Comparison of ENCODE assay signal across 18 cellular contexts in genomic region chr20:63189322-63189642, GRCh38. TPM values are rescaled to one million over a fixed set of nuclear protein-coding genes. Genes with fewer than 3 reads are reported as not detected.
DNase-seq lines count a peak whose midpoint lies in the region; ATAC-seq, FAIRE-seq and TF ChIP-seq lines count a peak whose summit lies in the region.
"Had no signal": no experiment of that assay in that cellular context is flagged by ENCODE, and none has a peak within 500 bp of the region (broad histone marks: within the 10 kb centered on the region; RNA-seq: fewer than 3 reads in every experiment).

No MANE protein-coding gene starts in this region.

- no peak overlapping the region for H3K9ac ChIP-seq in HepG2 (ENCODE audit: insufficient read depth, low read depth, low read length)

- in situ Hi-C loops in HepG2 (cut with HindIII; ENCODE audit: extremely low pct_ligation_motif_present, low pct_unique_long_range_greater_than_20kb), result no loop called here

- peak overlapping the region; percentile 34 for H3K4me3 Mint-ChIP-seq in neural crest cell
- H3K4me3 Mint-ChIP-seq: CD4-positive, alpha-beta T cell had no signal

- POLR2A ChIA-PET in HepG2 (lab: Yijun Ruan, JAX), result no interaction called here

- H3K9me3 ChIP-seq in HepG2 (ENCODE audit: low read length) (no peaks in the 10 kb centered on the region), right lobe of liver (no peaks in the 10 kb centered on the region), RWPE2 (ENCODE audit: severe bottlenecking) (no peaks in the 10 kb centered on the region)

- H2AFZ ChIP-seq in HepG2 (ENCODE audit: low read length), result no peak overlapping the region

- 34% methylated on average over 5 of the region's 5 CpGs for WGBS in HepG2 (ENCODE audit: low lambda C conversion rate)
- 74% methylated on average over 4 of the region's 5 CpGs for WGBS in right lobe of liver (ENCODE audit: insufficient coverage, low coverage, low lambda C conversion rate, missing lambda C conversion rate)

- no peak overlapping the region for H3K4me2 ChIP-seq in HepG2 (ENCODE audit: low read depth, low read length)

- CTCF ChIA-PET in HepG2 (lab: Yijun Ruan, JAX; ENCODE audit: low intra/inter-chr PET ratio, low total read pairs), result no interaction called here

- no peak for TF ChIP-seq RAD21 in HepG2 (CRISPR knock-in tag; IDR thresholded peaks at IDR 0.05)

- H3K4me1 ChIP-seq in HepG2 (ENCODE audit: insufficient read depth, low read length) (no peaks in the 10 kb centered on the region), right lobe of liver (no peaks in the 10 kb centered on the region), RWPE2 (ENCODE audit: insufficient read depth, poor library complexity, severe bottlenecking) (peaks cover 3% of the 10 kb centered on the region)

- H3K27me3 Mint-ChIP-seq in neural crest cell (ENCODE audit: low read depth), result peaks cover 3% of the 10 kb centered on the region
- H3K27me3 Mint-ChIP-seq: CD4-positive, alpha-beta T cell had no signal

- H3K36me3 ChIP-seq in HepG2 (replicated peaks in 1 of 2; ENCODE audit: control insufficient read depth in 1 of 2, insufficient read depth in 2 of 2, low read length in 2 of 2) (no peaks in the 10 kb centered on the region), right lobe of liver (no peaks in the 10 kb centered on the region), RWPE2 (ENCODE audit: low read depth) (peaks cover 3% of the 10 kb centered on the region; the same call in 1 of the 2 replicates)

- TF ChIP-seq POLR2A in HepG2 (IDR thresholded peaks at IDR 0.05; ENCODE audit: insufficient read depth in 1 of 2, low read depth in 2 of 2, low read length in 2 of 2) (no peak), right lobe of liver (IDR thresholded peaks at IDR 0.05) (no peak)

- TF ChIP-seq CTCF in HepG2 (CRISPR knock-in tag; IDR thresholded peaks at IDR 0.05) (no peak), right lobe of liver (IDR thresholded peaks at IDR 0.05) (no peak), RWPE2 (IDR thresholded peaks at IDR 0.05; ENCODE audit: poor library complexity, severe bottlenecking) (no peak), neural crest cell (conservative IDR thresholded peaks at IDR 0.05) (no peak)

- intact Hi-C loops in HepG2 (cut with micrococcal nuclease; ENCODE audit: unreplicated experiment), result no loop called here
- intact Hi-C loops in right lobe of liver (cut with DNase I), result no loop called here

- no peak for TF ChIP-seq EP300 in HepG2 (IDR thresholded peaks at IDR 0.05; ENCODE audit: low read depth in 2 of 2, low read length in 2 of 2)
- no peak for TF ChIP-seq EP300 in HepG2 (CRISPR knock-in tag; IDR thresholded peaks at IDR 0.05; ENCODE audit: borderline replicate concordance)

- no peak for ATAC-seq in HepG2
- no peak for ATAC-seq in right lobe of liver
- ATAC-seq in RWPE2 (ENCODE audit: low read depth), result no peak
- no peak for ATAC-seq in GM21423 (IDR thresholded peaks at IDR 0.05; ENCODE audit: unreplicated experiment)
- ATAC-seq: K562 had no signal

- H3K4me3 ChIP-seq in HepG2 (replicated peaks in 1 of 3; ENCODE audit: insufficient read depth in 1 of 3, low read depth in 2 of 3, low read length in 3 of 3) (no peak overlapping the region), right lobe of liver (no peak overlapping the region), RWPE2 (ENCODE audit: severe bottlenecking) (no peak overlapping the region)
- H3K4me3 ChIP-seq: K562 had no signal

- no peak overlapping the region for H3K27ac ChIP-seq in HepG2 (ENCODE audit: extremely low read length, insufficient read depth, low read length)
- no peak overlapping the region for H3K27ac ChIP-seq in right lobe of liver
- H3K27ac ChIP-seq in RWPE2 (ENCODE audit: poor library complexity, severe bottlenecking), result no peak overlapping the region
- H3K27ac ChIP-seq in substantia nigra (ENCODE audit: low read depth, low read length, poor library complexity, severe bottlenecking), result no peak overlapping the region

- no TSS peak for BruUV-seq in HepG2 (replicated peaks; lab: Mats Ljungman, UMichigan)

- no peaks in the 10 kb centered on the region for H4K20me1 ChIP-seq in HepG2 (ENCODE audit: insufficient read depth, low read length)

- no peaks in the 10 kb centered on the region for H3K36me3 Mint-ChIP-seq in neural crest cell (ENCODE audit: low read depth)

- no peak for DNase-seq in HepG2 (ENCODE audit: low spot score)
- no peak for DNase-seq in right lobe of liver
- peak; percentile 77 for DNase-seq in RWPE2 (ENCODE audit: low spot score)
- DNase-seq in neural crest cell (ENCODE audit: low read depth, low spot score), result no peak
- DNase-seq in substantia nigra (lab: John Stamatoyannopoulos, UW), result no peak
- no peak for DNase-seq in cerebellar cortex (ENCODE audit: low spot score)
- DNase-seq: 8988T; AML-193; C1 segment of cervical spinal cord; CD4-positive, alpha-beta T cell; DMS79; EL had no signal

- H3K79me2 ChIP-seq in HepG2 (ENCODE audit: insufficient read depth, low read length), result no peaks in the 10 kb centered on the region

- no peak overlapping the region for H3K27ac Mint-ChIP-seq in neural crest cell (ENCODE audit: unreplicated experiment)
- H3K27ac Mint-ChIP-seq: CD4-positive, alpha-beta T cell had no signal

- no peaks in the 10 kb centered on the region for H3K9me3 Mint-ChIP-seq in neural crest cell
- H3K9me3 Mint-ChIP-seq: CD4-positive, alpha-beta T cell had no signal

- H3K4me1 Mint-ChIP-seq in neural crest cell, result peaks cover 4% of the 10 kb centered on the region

- no peak for FAIRE-seq in HepG2 (lab: Jason Lieb, UNC)
- FAIRE-seq: G401.6, GM12892, H54, K562 had no signal

- H3K27me3 ChIP-seq in HepG2 (ENCODE audit: control insufficient read depth in 1 of 2, insufficient read depth in 2 of 2, low read length in 2 of 2) (no peaks in the 10 kb centered on the region), right lobe of liver (no peaks in the 10 kb centered on the region), RWPE2 (ENCODE audit: insufficient read depth, poor library complexity, severe bottlenecking) (no peaks in the 10 kb centered on the region)

TF ChIP-seq in HepG2, 621 proteins besides CTCF, POLR2A, EP300 and RAD21 (continues in another document):
- TF ChIP-seq PHB2 (IDR thresholded peaks at IDR 0.05; ENCODE audit: partially characterized antibody), result peak; percentile 57

RNA-seq across cellular contexts. Expression of gene YTHDF1, which starts 26.6 kb away (rescaled TPM):
- total RNA-seq in HepG2 (2016; rRNA removed; fragmentation: Illumina TruSeq; extraction: Trizol) (37.7 and 39.8 TPM in 2 replicates), right lobe of liver (10 to 100 TPM; 16.4 to 23.6 (median 21.1) TPM), neural crest cell (59.0 and 59.4 TPM in 2 replicates)
- total RNA-seq in HepG2 (2016; cell fraction: cytosol; rRNA removed; fragmentation: Illumina TruSeq; extraction: Trizol; ENCODE audit: low read depth), result 15.1 and 15.2 TPM in 2 replicates
- total RNA-seq in HepG2 (2016; cell fraction: insoluble cytoplasmic fraction; rRNA removed; fragmentation: Illumina TruSeq; extraction: Trizol), result 35.8 and 37.7 TPM in 2 replicates
- 41.8 and 42.4 TPM in 2 replicates for total RNA-seq in HepG2 (2016; cell fraction: membrane; rRNA removed; fragmentation: Illumina TruSeq; extraction: Trizol)
- total RNA-seq in HepG2 (2016; cell fraction: nucleus; rRNA removed; fragmentation: Illumina TruSeq; extraction: Trizol), result 28.2 and 31.2 TPM in 2 replicates
- 34.5 and 36.4 TPM in 2 replicates for polyA plus RNA-seq in HepG2 (2011; rRNA removed)
- 27.2 and 28.5 TPM in 2 replicates for polyA plus RNA-seq in HepG2 (2011; cell fraction: cytosol; rRNA removed)
- polyA plus RNA-seq in HepG2 (2011; cell fraction: nucleus; rRNA removed), result 36.7 and 41.9 TPM in 2 replicates
- polyA plus RNA-seq in HepG2 (2012), result 36.8 and 38.5 TPM in 2 replicates
- 9.5 and 11.3 TPM in 2 replicates for polyA plus RNA-seq in HepG2 (2016; cell fraction: cytosol; fragmentation: Illumina TruSeq; extraction: Trizol; ENCODE audit: low read depth)
- polyA plus RNA-seq in HepG2 (2016; cell fraction: insoluble cytoplasmic fraction; fragmentation: Illumina TruSeq; extraction: Trizol; ENCODE audit: low read depth), result 51.6 and 60.0 TPM in 2 replicates
- 29.6 and 31.9 TPM in 2 replicates for polyA plus RNA-seq in HepG2 (2016; cell fraction: membrane; fragmentation: Illumina TruSeq; extraction: Trizol; ENCODE audit: low read depth)
- polyA plus RNA-seq in HepG2 (2016; cell fraction: nucleus; fragmentation: Illumina TruSeq; extraction: Trizol; ENCODE audit: insufficient read depth, low read depth), result 75.9 and 78.1 TPM in 2 replicates
- 40.3 and 47.9 TPM in 2 replicates for polyA minus RNA-seq in HepG2 (2011; rRNA and poly(A)+ RNA removed; ENCODE audit: low replicate concordance)
- polyA minus RNA-seq in HepG2 (2011; cell fraction: cytosol; rRNA and poly(A)+ RNA removed), result 30.1 and 32.4 TPM in 2 replicates
- 17.8 and 21.1 TPM in 2 replicates for polyA minus RNA-seq in HepG2 (2011; cell fraction: nucleus; rRNA and poly(A)+ RNA removed)

RNA-seq across cellular contexts. Expression of gene BIRC7, which starts 46.4 kb away (rescaled TPM):
- total RNA-seq in HepG2 (2016; rRNA removed; fragmentation: Illumina TruSeq; extraction: Trizol) (0.20 and 0.27 TPM in 2 replicates), right lobe of liver (not detected), neural crest cell (6.1 and 6.9 TPM in 2 replicates)
- not detected in 2 replicates for total RNA-seq in HepG2 (2016; cell fraction: cytosol; rRNA removed; fragmentation: Illumina TruSeq; extraction: Trizol; ENCODE audit: low read depth)
- 0.33 and 0.45 TPM in 2 replicates for total RNA-seq in HepG2 (2016; cell fraction: insoluble cytoplasmic fraction; rRNA removed; fragmentation: Illumina TruSeq; extraction: Trizol)
- total RNA-seq in HepG2 (2016; cell fraction: membrane; rRNA removed; fragmentation: Illumina TruSeq; extraction: Trizol), result 0.12 and 0.17 TPM in 2 replicates
- total RNA-seq in HepG2 (2016; cell fraction: nucleus; rRNA removed; fragmentation: Illumina TruSeq; extraction: Trizol), result 0.28 and 0.53 TPM in 2 replicates
- 5.1 and 8.6 TPM in 2 replicates for polyA plus RNA-seq in HepG2 (2011; rRNA removed)
- 4.3 and 7.9 TPM in 2 replicates for polyA plus RNA-seq in HepG2 (2011; cell fraction: cytosol; rRNA removed)
- 81.1 and 86.7 TPM in 2 replicates for polyA plus RNA-seq in HepG2 (2011; cell fraction: nucleus; rRNA removed)
- 2.6 and 6.6 TPM in 2 replicates for polyA plus RNA-seq in HepG2 (2012)
- 0.14 TPM in 1 of 2 replicates, not detected in the other for polyA plus RNA-seq in HepG2 (2016; cell fraction: cytosol; fragmentation: Illumina TruSeq; extraction: Trizol; ENCODE audit: low read depth)
- 0.37 TPM in 1 of 2 replicates, not detected in the other for polyA plus RNA-seq in HepG2 (2016; cell fraction: insoluble cytoplasmic fraction; fragmentation: Illumina TruSeq; extraction: Trizol; ENCODE audit: low read depth)
- polyA plus RNA-seq in HepG2 (2016; cell fraction: membrane; fragmentation: Illumina TruSeq; extraction: Trizol; ENCODE audit: low read depth), result 0.29 TPM in 1 of 2 replicates, not detected in the other
- polyA plus RNA-seq in HepG2 (2016; cell fraction: nucleus; fragmentation: Illumina TruSeq; extraction: Trizol; ENCODE audit: insufficient read depth, low read depth), result 0.62 and 0.85 TPM in 2 replicates
- polyA minus RNA-seq in HepG2 (2011; rRNA and poly(A)+ RNA removed; ENCODE audit: low replicate concordance), result 0.37 and 4.3 TPM in 2 replicates
- 2.0 and 2.2 TPM in 2 replicates for polyA minus RNA-seq in HepG2 (2011; cell fraction: cytosol; rRNA and poly(A)+ RNA removed)
- 6.4 and 9.9 TPM in 2 replicates for polyA minus RNA-seq in HepG2 (2011; cell fraction: nucleus; rRNA and poly(A)+ RNA removed)
- total RNA-seq: CD4-positive, alpha-beta T cell; HT1080 had no signal
